Comparison of ENCODE assay signal across 20 cellular contexts in genomic region chr11:86941077-86941870, GRCh38. TPM values are rescaled to one million over a fixed set of nuclear protein-coding genes. Genes with fewer than 3 reads are reported as not detected.
DNase-seq lines count a peak whose midpoint lies in the region; TF ChIP-seq lines count a peak whose summit lies in the region.
"Had no signal": no experiment of that assay in that cellular context is flagged by ENCODE, and none has a peak within 500 bp of the region (broad histone marks: within the 10 kb centered on the region; RNA-seq: fewer than 3 reads in every experiment).

No MANE protein-coding gene starts in this region.

- H3K36me3 ChIP-seq in Karpas-422 (ENCODE audit: insufficient read depth, low read length) (no peaks in the 10 kb centered on the region), esophagus muscularis mucosa (peaks cover 0 to 9% (median 0%) of the 10 kb centered on the region in 4 donors), muscle layer of colon (ENCODE audit: insufficient read depth, low read length) (peaks cover 9% of the 10 kb centered on the region), subcutaneous abdominal adipose tissue (ENCODE audit: control insufficient read depth in 5 of 5, insufficient read depth in 5 of 5, low read length in 5 of 5) (peaks cover 5 to 26% (median 16%) of the 10 kb centered on the region in 5 donors)

- no peaks in the 10 kb centered on the region for H3K9me2 ChIP-seq in Karpas-422 (replicated peaks; ENCODE audit: insufficient read depth, low read length)

- intact Hi-C loops in esophagus muscularis mucosa (cut with DNase I) = no loop called here

- H3K4me1 ChIP-seq in Karpas-422 (ENCODE audit: low read length) (peaks cover 11% of the 10 kb centered on the region), esophagus muscularis mucosa (peaks cover 57 to 86% (median 71%) of the 10 kb centered on the region in 4 donors), muscle layer of colon (ENCODE audit: insufficient read depth, low read length) (peaks cover 70% of the 10 kb centered on the region), subcutaneous abdominal adipose tissue (ENCODE audit: control insufficient read depth in 5 of 5, insufficient read depth in 5 of 5, low read length in 5 of 5) (peaks cover 12 to 75% (median 69%) of the 10 kb centered on the region in 5 donors)
- H3K4me1 ChIP-seq: foreskin keratinocyte had no signal

- no peaks in the 10 kb centered on the region for H3K79me2 ChIP-seq in Karpas-422 (ENCODE audit: low read length)

- H3K9ac ChIP-seq in Karpas-422 (ENCODE audit: low read length) (no peak overlapping the region), muscle layer of colon (ENCODE audit: low read length) (no peak overlapping the region), subcutaneous abdominal adipose tissue (ENCODE audit: low read length in 5 of 5) (peak overlapping the region in 4 of 5 donors; percentile 33 to 59 (median 46))

- no peak for TF ChIP-seq CTCF in esophagus muscularis mucosa (IDR thresholded peaks at IDR 0.05)

- peak overlapping the region; percentile 9; the same call in 1 of the 2 replicates for H2AFZ ChIP-seq in Karpas-422 (ENCODE audit: low read length)

- H3K9me3 Mint-ChIP-seq in activated CD4-positive, alpha-beta T cell treated with anti-CD3 and anti-CD28 coated beads, Interleukin-2, amount 10 ng/mL, durations not matched to agents 7 days and 5 days = no peaks in the 10 kb centered on the region
- H3K9me3 Mint-ChIP-seq: activated CD4-positive, alpha-beta T cell treated with anti-CD3 and anti-CD28 coated beads, Interleukin-2, amount 10 ng/mL, durations not matched to agents 24 days and 14 days; activated T-cell treated with anti-CD3 and anti-CD28 coated beads, Interleukin-2, amount 50 U/mL, for 72 hours; natural killer cell had no signal

- H3K27me3 ChIP-seq in Karpas-422 (ENCODE audit: low read length) (no peaks in the 10 kb centered on the region), esophagus muscularis mucosa (no peaks in the 10 kb centered on the region), muscle layer of colon (ENCODE audit: control insufficient read depth in 1 of 2, insufficient read depth in 2 of 2, low read length in 2 of 2) (no peaks in the 10 kb centered on the region), subcutaneous abdominal adipose tissue (ENCODE audit: control insufficient read depth in 5 of 5, insufficient read depth in 4 of 5, low read length in 5 of 5) (no peaks in the 10 kb centered on the region)
- H3K27me3 ChIP-seq: dorsolateral prefrontal cortex, foreskin keratinocyte had no signal

- peaks cover 15% of the 10 kb centered on the region for H3K27me3 Mint-ChIP-seq in activated CD4-positive, alpha-beta T cell treated with anti-CD3 and anti-CD28 coated beads, Interleukin-2, amount 10 ng/mL, durations not matched to agents 7 days and 5 days

- no peak for TF ChIP-seq POLR2A in esophagus muscularis mucosa (IDR thresholded peaks at IDR 0.05; ENCODE audit: low read depth)

- no peak overlapping the region for H3K4me2 ChIP-seq in Karpas-422 (ENCODE audit: low read depth, low read length, poor library complexity, severe bottlenecking)

- no peak overlapping the region for H3K27ac Mint-ChIP-seq in activated CD4-positive, alpha-beta T cell treated with anti-CD3 and anti-CD28 coated beads, Interleukin-2, amount 10 ng/mL, durations not matched to agents 7 days and 5 days
- H3K27ac Mint-ChIP-seq: activated CD4-positive, alpha-beta T cell treated with anti-CD3 and anti-CD28 coated beads, Interleukin-2, amount 10 ng/mL, durations not matched to agents 24 days and 14 days; activated T-cell treated with anti-CD3 and anti-CD28 coated beads, Interleukin-2, amount 50 U/mL, for 72 hours; B cell; natural killer cell had no signal

- WGBS in esophagus muscularis mucosa = 39% methylated on average over 7 of the region's 7 CpGs

- H3K4me3 ChIP-seq in Karpas-422 (ENCODE audit: low read length) (no peak overlapping the region), esophagus muscularis mucosa (no peak overlapping the region), muscle layer of colon (ENCODE audit: low read depth in 1 of 2, low read length in 2 of 2) (peak overlapping the region in 1 of 2 donors; percentile 1), subcutaneous abdominal adipose tissue (ENCODE audit: low read depth in 1 of 5, low read length in 5 of 5) (peak overlapping the region; percentile 16 to 42 (median 28))

- no peak for DNase-seq in Karpas-422
- DNase-seq in esophagus muscularis mucosa (ENCODE audit: extremely low spot score) = no peak
- no peak for DNase-seq in NCI-H748 (lab: John Stamatoyannopoulos, UW; ENCODE audit: unreplicated experiment)
- DNase-seq in stimulated activated CD4-positive, alpha-beta T cell treated with anti-CD3 and anti-CD28 coated beads, Interleukin-4, amount 100 ng/mL, for 1 hour = no peak
- no peak for DNase-seq in NK-92 (lab: John Stamatoyannopoulos, UW; ENCODE audit: unreplicated experiment)
- no peak for DNase-seq in activated CD4-positive, alpha-beta T cell treated with anti-CD3 and anti-CD28 coated beads, Interleukin-2, amount 10 ng/mL, durations not matched to agents 7 days and 5 days
- DNase-seq: activated CD4-positive, alpha-beta T cell treated with anti-CD3 and anti-CD28 coated beads, Interleukin-2, amount 10 ng/mL, durations not matched to agents 24 days and 14 days; activated T-cell treated with anti-CD3 and anti-CD28 coated beads, Interleukin-2, amount 50 U/mL, for 72 hours; DND-41; dorsolateral prefrontal cortex; foreskin keratinocyte; islet precursor cell; natural killer cell; NCI-H1694; NCI-H524 treated with DMSO at 0.1 percent for 48 hours; T-helper 2 cell had no signal

- no peaks in the 10 kb centered on the region for H4K20me1 ChIP-seq in Karpas-422 (ENCODE audit: insufficient read depth, low read depth, low read length)

- H3K4me3 Mint-ChIP-seq in activated CD4-positive, alpha-beta T cell treated with anti-CD3 and anti-CD28 coated beads, Interleukin-2, amount 10 ng/mL, durations not matched to agents 7 days and 5 days = no peak overlapping the region
- H3K4me3 Mint-ChIP-seq: activated CD4-positive, alpha-beta T cell treated with anti-CD3 and anti-CD28 coated beads, Interleukin-2, amount 10 ng/mL, durations not matched to agents 24 days and 14 days; activated T-cell treated with anti-CD3 and anti-CD28 coated beads, Interleukin-2, amount 50 U/mL, for 72 hours; B cell; natural killer cell had no signal

- POLR2A ChIA-PET in activated CD4-positive, alpha-beta T cell treated with anti-CD3 and anti-CD28 coated beads, Interleukin-2, amount 10 ng/mL, durations not matched to agents 7 days and 5 days (lab: Charles Lee) = no interaction called here

- H3K4me1 Mint-ChIP-seq in activated CD4-positive, alpha-beta T cell treated with anti-CD3 and anti-CD28 coated beads, Interleukin-2, amount 10 ng/mL, durations not matched to agents 7 days and 5 days = no peaks in the 10 kb centered on the region
- H3K4me1 Mint-ChIP-seq: activated CD4-positive, alpha-beta T cell treated with anti-CD3 and anti-CD28 coated beads, Interleukin-2, amount 10 ng/mL, durations not matched to agents 24 days and 14 days; B cell; natural killer cell had no signal

- CTCF ChIA-PET in activated CD4-positive, alpha-beta T cell treated with anti-CD3 and anti-CD28 coated beads, Interleukin-2, amount 10 ng/mL, durations not matched to agents 7 days and 5 days (lab: Charles Lee) = interaction anchor here (0.6 kb wide), 1 partner anchor 143 kb away, joined by 4 read pairs; no protein-coding TSS in a partner anchor

- H3K9me3 ChIP-seq in Karpas-422 (ENCODE audit: low read length) (no peaks in the 10 kb centered on the region), esophagus muscularis mucosa (no peaks in the 10 kb centered on the region), muscle layer of colon (ENCODE audit: low read length) (no peaks in the 10 kb centered on the region), subcutaneous abdominal adipose tissue (ENCODE audit: control insufficient read depth in 5 of 5, low read length in 5 of 5) (no peaks in the 10 kb centered on the region)

- H3K36me3 Mint-ChIP-seq in activated CD4-positive, alpha-beta T cell treated with anti-CD3 and anti-CD28 coated beads, Interleukin-2, amount 10 ng/mL, durations not matched to agents 7 days and 5 days (ENCODE audit: low read depth) = no peaks in the 10 kb centered on the region
- H3K36me3 Mint-ChIP-seq: natural killer cell had no signal

- TF ChIP-seq EP300 in esophagus muscularis mucosa (IDR thresholded peaks at IDR 0.05) = no peak

- no peak overlapping the region for H3K27ac ChIP-seq in Karpas-422 (ENCODE audit: low read length)
- H3K27ac ChIP-seq in esophagus muscularis mucosa (replicated peaks in 1 of 4) = peak overlapping the region; percentile 72 to 80 (median 77)
- H3K27ac ChIP-seq in muscle layer of colon (ENCODE audit: low read depth, low read length) = peak overlapping the region; percentile 53
- peak overlapping the region; percentile 85 for H3K27ac ChIP-seq in subcutaneous abdominal adipose tissue (ENCODE audit: low read depth, low read length)
- H3K27ac ChIP-seq: foreskin keratinocyte, RWPE1 had no signal

RNA-seq across cellular contexts. Expression of gene FZD4, which starts 13.9 kb away (rescaled TPM):
- 1.8 and 1.9 TPM in 2 replicates for total RNA-seq in Karpas-422 (2014; rRNA removed; shearing (Covaris generic); ENCODE audit: low replicate concordance)
- 10 to 100 TPM; 23.7 to 42.3 (median 31.8) TPM for total RNA-seq in esophagus muscularis mucosa
- total RNA-seq in activated CD4-positive, alpha-beta T cell treated with anti-CD3 and anti-CD28 coated beads, Interleukin-2, amount 10 ng/mL, durations not matched to agents 7 days and 5 days = under 1 TPM in 1 of 2 experiments, not detected in 1; 0.02 TPM
- total RNA-seq: activated CD4-positive, alpha-beta T cell treated with anti-CD3 and anti-CD28 coated beads, Interleukin-2, amount 10 ng/mL, durations not matched to agents 24 days and 14 days had no signal

Comparison
In these comparisons a context has a peak if more than half of its experiments do, and no peak if none do; other contexts are left out.
1. H3K4me3 ChIP-seq: peak in subcutaneous abdominal adipose tissue (5 of 5); none in Karpas-422 (single experiment) and esophagus muscularis mucosa (0 of 4).
2. H3K9ac ChIP-seq: peak in subcutaneous abdominal adipose tissue (4 of 5); none in Karpas-422 (single experiment) and muscle layer of colon (single experiment).